In the genomic region with DNA sequence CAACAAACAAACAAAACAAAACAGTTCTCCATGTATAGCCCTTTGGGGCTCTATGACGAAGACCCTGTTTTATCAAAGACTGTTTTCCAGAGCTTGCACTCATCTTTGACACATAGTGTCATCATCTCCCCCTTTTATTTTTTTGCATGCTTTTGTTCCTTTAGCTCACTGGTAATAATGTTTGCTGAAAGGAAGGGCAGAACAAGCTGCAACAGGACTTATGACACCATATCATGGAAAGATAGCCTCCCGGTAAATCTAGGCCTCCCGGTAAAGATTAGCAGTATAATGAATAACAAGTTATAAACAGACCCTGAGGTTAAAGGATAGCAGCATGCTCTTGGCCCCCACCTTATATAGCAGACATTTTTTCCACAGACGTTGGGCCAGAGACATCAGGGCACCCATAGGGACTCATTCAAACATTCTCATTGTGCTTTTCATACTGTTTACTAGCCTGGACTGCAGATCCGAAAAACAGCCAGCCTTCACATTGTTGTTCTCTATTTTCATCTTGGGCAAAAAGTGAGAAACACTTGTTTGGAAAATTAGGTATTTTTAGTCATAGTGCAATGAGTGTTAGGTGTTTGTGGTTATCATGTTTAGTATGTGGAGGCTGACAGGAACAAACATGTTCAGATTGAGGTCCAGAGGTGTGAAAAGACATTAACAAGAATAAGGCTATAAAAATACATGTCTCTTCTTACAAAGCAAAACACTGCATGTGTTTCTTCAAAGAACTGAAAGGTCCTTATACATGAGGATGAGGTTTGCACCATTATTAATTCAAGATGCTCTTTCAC, we compare ENCODE assay signal across 19 cellular contexts.
A peak's percentile ranks its signal among the peaks of the same experiment; 100 is the strongest.
DNase-seq lines count a peak whose midpoint lies in the region; ATAC-seq, FAIRE-seq and TF ChIP-seq lines count a peak whose summit lies in the region.
"Had no signal": no experiment of that assay in that cellular context is flagged by ENCODE, and none has a peak within 500 bp of the region (broad histone marks: within the 10 kb centered on the region; RNA-seq: fewer than 3 reads in every experiment).

No MANE protein-coding gene starts in this region.

- H4K20me1 ChIP-seq in endothelial cell of umbilical vein (replicated peaks; ENCODE audit: control insufficient read depth, extremely low read depth, insufficient read depth, low read length): no peaks in the 10 kb centered on the region

- H2AFZ ChIP-seq in endothelial cell of umbilical vein (ENCODE audit: low read depth, low read length): peak overlapping the region; percentile 4

- H3K27ac ChIP-seq in endothelial cell of umbilical vein (ENCODE audit: insufficient read depth, low read depth, low read length) (no peak overlapping the region), aorta (ENCODE audit: low read depth in 1 of 2, low read length in 2 of 2) (no peak overlapping the region)
- H3K27ac ChIP-seq: esophagus muscularis mucosa, lower lobe of right lung had no signal

- H3K9ac ChIP-seq in endothelial cell of umbilical vein (replicated peaks; ENCODE audit: extremely low read depth, insufficient read depth, low read length): no peak overlapping the region

- no peaks in the 10 kb centered on the region for H3K9me3 Mint-ChIP-seq in natural killer cell treated with Interleukin-12 subunit alpha and Interleukin-12 subunit beta and Interleukin-15 and Interleukin-18, amount 100 ng/mL, for 72 hours

- POLR2A ChIA-PET in endothelial cell of umbilical vein (lab: Charles Lee): no interaction called here

- no peaks in the 10 kb centered on the region for H3K36me3 Mint-ChIP-seq in natural killer cell treated with Interleukin-12 subunit alpha and Interleukin-12 subunit beta and Interleukin-15 and Interleukin-18, amount 100 ng/mL, for 72 hours

- dilution Hi-C loops in endothelial cell of umbilical vein (cut with MboI; ENCODE audit: extremely low pct_ligation_motif_present, low sequenced_read_pairs): no loop called here

- no TSS peak for BruUV-seq in endothelial cell of umbilical vein (replicated peaks; lab: Mats Ljungman, UMichigan)

- no peak for TF ChIP-seq POLR2A in endothelial cell of umbilical vein (IDR thresholded peaks at IDR 0.05; ENCODE audit: low read depth, low read length)

- WGBS in aorta, 2 donors: 82 to 85% methylated on average over 5 of the region's 5 CpGs

- H3K4me1 ChIP-seq in endothelial cell of umbilical vein (ENCODE audit: control insufficient read depth, extremely low read depth, insufficient read depth, low read length) (no peaks in the 10 kb centered on the region), aorta (ENCODE audit: control insufficient read depth in 1 of 2, insufficient read depth in 2 of 2, low read length in 2 of 2) (no peaks in the 10 kb centered on the region)
- H3K4me1 ChIP-seq: esophagus muscularis mucosa, lower lobe of right lung had no signal

- H3K4me2 ChIP-seq in endothelial cell of umbilical vein (ENCODE audit: insufficient read depth, low read length): no peak overlapping the region

- intact Hi-C loops in endothelial cell of umbilical vein (cut with micrococcal nuclease) (no loop called here), aorta (cut with DNase I) (no loop called here)

- H3K4me3 ChIP-seq in endothelial cell of umbilical vein (replicated peaks in 1 of 3; ENCODE audit: insufficient read depth in 1 of 3, low read depth in 1 of 3, low read length in 3 of 3) (no peak overlapping the region), aorta (ENCODE audit: low read length in 2 of 2) (no peak overlapping the region)
- H3K4me3 ChIP-seq: esophagus muscularis mucosa, lower lobe of right lung, tibial nerve had no signal

- no peaks in the 10 kb centered on the region for H3K9me1 ChIP-seq in endothelial cell of umbilical vein (replicated peaks; ENCODE audit: control insufficient read depth, extremely low read depth, insufficient read depth, low read length)

- H3K4me1 Mint-ChIP-seq in natural killer cell treated with Interleukin-12 subunit alpha and Interleukin-12 subunit beta and Interleukin-15 and Interleukin-18, amount 100 ng/mL, for 72 hours (ENCODE audit: low read depth in 2 of 2): peaks cover 21 to 35% of the 10 kb centered on the region in 2 donors

- FAIRE-seq in endothelial cell of umbilical vein (lab: Jason Lieb, UNC) (no peak), GM19239 (lab: Jason Lieb, UNC) (no peak)

- no peaks in the 10 kb centered on the region for H3K79me2 ChIP-seq in endothelial cell of umbilical vein (ENCODE audit: control insufficient read depth, insufficient read depth, low read length)

- no peak for TF ChIP-seq CTCF in endothelial cell of umbilical vein (IDR thresholded peaks at IDR 0.05; ENCODE audit: extremely low read depth in 1 of 2, insufficient read depth in 1 of 2, low read depth in 1 of 2, low read length in 2 of 2)

- ATAC-seq in GM18520 (IDR thresholded peaks at IDR 0.05; ENCODE audit: unreplicated experiment): peak; percentile 84
- peak; percentile 68 for ATAC-seq in HG02610 (IDR thresholded peaks at IDR 0.05; ENCODE audit: unreplicated experiment)
- ATAC-seq in natural killer cell treated with Interleukin-12 subunit alpha and Interleukin-12 subunit beta and Interleukin-15 and Interleukin-18, amount 100 ng/mL, for 72 hours: peak; percentile 83 to 86
- no peak for ATAC-seq in aorta (ENCODE audit: low FRiP score)
- ATAC-seq: lower lobe of right lung; stimulated activated naive CD8-positive, alpha-beta T cell treated with anti-CD3 and anti-CD28 coated beads, Interleukin-15, Interleukin-2, amounts not matched to agents 100 U/mL and 50 U/mL, for 24 hours had no signal

- H3K9me3 ChIP-seq in endothelial cell of umbilical vein (replicated peaks; ENCODE audit: control insufficient read depth, insufficient read depth, low read length): no peaks in the 10 kb centered on the region
- H3K9me3 ChIP-seq in aorta (ENCODE audit: control insufficient read depth, low read length): no peaks in the 10 kb centered on the region
- H3K9me3 ChIP-seq: esophagus muscularis mucosa, lower lobe of right lung, tibial nerve had no signal

- peak overlapping the region; percentile 10 to 27 for H3K27ac Mint-ChIP-seq in natural killer cell treated with Interleukin-12 subunit alpha and Interleukin-12 subunit beta and Interleukin-15 and Interleukin-18, amount 100 ng/mL, for 72 hours

- peak overlapping the region; percentile 56 for H3K4me3 Mint-ChIP-seq in natural killer cell treated with Interleukin-12 subunit alpha and Interleukin-12 subunit beta and Interleukin-15 and Interleukin-18, amount 100 ng/mL, for 72 hours

- no peaks in the 10 kb centered on the region for H3K27me3 ChIP-seq in endothelial cell of umbilical vein (ENCODE audit: control insufficient read depth in 2 of 2, insufficient read depth in 2 of 2, low read length in 2 of 2)
- H3K27me3 ChIP-seq in aorta (ENCODE audit: control insufficient read depth in 1 of 2, insufficient read depth in 2 of 2, low read length in 1 of 2): no peaks in the 10 kb centered on the region
- H3K27me3 ChIP-seq: esophagus muscularis mucosa, tibial nerve had no signal

- H3K36me3 ChIP-seq in endothelial cell of umbilical vein (ENCODE audit: control insufficient read depth in 2 of 2, extremely low read depth in 1 of 2, insufficient read depth in 2 of 2, low read length in 2 of 2): no peaks in the 10 kb centered on the region
- H3K36me3 ChIP-seq in aorta (ENCODE audit: control insufficient read depth in 1 of 2, insufficient read depth in 2 of 2, low read length in 1 of 2): no peaks in the 10 kb centered on the region
- H3K36me3 ChIP-seq: esophagus muscularis mucosa, lower lobe of right lung, tibial nerve had no signal

- H3K27me3 Mint-ChIP-seq in natural killer cell treated with Interleukin-12 subunit alpha and Interleukin-12 subunit beta and Interleukin-15 and Interleukin-18, amount 100 ng/mL, for 72 hours: no peaks in the 10 kb centered on the region

- CTCF ChIA-PET in endothelial cell of umbilical vein (lab: Charles Lee): no interaction called here

- DNase-seq in endothelial cell of umbilical vein (ENCODE audit: low read depth, low spot score) (no peak), GM19239 (ENCODE audit: insufficient read length, low spot score) (no peak), foreskin melanocyte (no peak), aorta (no peak)
- DNase-seq in natural killer cell treated with Interleukin-12 subunit alpha and Interleukin-12 subunit beta and Interleukin-15 and Interleukin-18, amount 100 ng/mL, for 72 hours (ENCODE audit: low spot score): no peak
- DNase-seq: activated naive CD4-positive, alpha-beta T cell; AML-193; amniotic stem cell; central memory CD4-positive, alpha-beta T cell; EL; glutamatergic neuron; lower lobe of right lung; NCI-H526 treated with DMSO at 0.1 percent for 48 hours; stimulated activated CD4-positive, alpha-beta T cell treated with anti-CD3 and anti-CD28 coated beads, Interleukin-1b, Interleukin-23, amount 100 ng/mL, for 48 hours; stimulated activated naive CD8-positive, alpha-beta T cell treated with anti-CD3 and anti-CD28 coated beads, Interleukin-15, Interleukin-2, amounts not matched to agents 100 U/mL and 50 U/mL, for 24 hours had no signal

TF ChIP-seq in endothelial cell of umbilical vein, 7 proteins besides CTCF, POLR2A, EP300 and RAD21:
- TF ChIP-seq JUN (IDR thresholded peaks at IDR 0.05; ENCODE audit: borderline replicate concordance, insufficient read depth, insufficient read length, low read depth): no peak
- TF ChIP-seq GATA2 (IDR thresholded peaks at IDR 0.05; ENCODE audit: insufficient read depth, insufficient read length, low read depth, low read length): no peak
- TF ChIP-seq MYC (IDR thresholded peaks at IDR 0.05; ENCODE audit: low read depth, low read length): no peak
- no peak for TF ChIP-seq MAX (IDR thresholded peaks at IDR 0.05; ENCODE audit: insufficient read depth, insufficient read length)
- no peak for TF ChIP-seq FOS (IDR thresholded peaks at IDR 0.05; ENCODE audit: borderline replicate concordance, insufficient read depth, low read length)
- no peak for TF ChIP-seq POLR2AphosphoS5 (IDR thresholded peaks at IDR 0.05; ENCODE audit: insufficient read depth, low read depth, low read length)
- no peak for TF ChIP-seq EZH2 (IDR thresholded peaks at IDR 0.05; ENCODE audit: borderline replicate concordance, low read depth, low read length, severe bottlenecking)
TF ChIP-seq in endothelial cell of umbilical vein: peak in this region for 0.
